ENCODE assay signal across 8 cellular contexts in the genomic region with DNA sequence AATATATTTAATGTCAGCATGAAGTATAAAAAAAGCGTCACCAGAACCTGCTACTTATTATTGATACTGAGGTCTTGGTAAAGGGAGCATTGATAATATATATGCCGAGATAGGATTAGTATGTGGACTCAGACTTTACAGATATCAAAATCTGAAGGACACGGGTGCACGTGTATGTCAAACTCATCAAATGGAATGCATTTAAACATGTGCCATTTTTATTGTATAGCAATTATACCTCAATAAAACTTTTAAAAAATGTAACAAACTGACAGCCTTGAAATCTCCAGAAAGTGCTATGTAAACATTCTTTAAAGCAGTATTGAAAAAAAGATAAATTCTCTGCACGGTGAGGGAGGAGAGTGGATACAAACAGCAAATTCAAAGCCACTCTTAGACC.
DNase-seq lines count a peak whose midpoint lies in the region; FAIRE-seq and TF ChIP-seq lines count a peak whose summit lies in the region.

No MANE protein-coding gene starts in this region.

- peaks cover 2% of the 10 kb centered on the region for H3K27me3 Mint-ChIP-seq in T-helper 1 cell treated with Interleukin-12 subunit alpha and Interleukin-12 subunit beta and Interleukin-4 antibody, amounts not matched to agents 30 μg/mL and 1 μg/mL, for 36 hours (ENCODE audit: low read depth)
- H3K27me3 Mint-ChIP-seq in activated T-helper 1 cell treated with anti-CD3 and anti-CD28 coated beads, Interleukin-12 subunit alpha, Interleukin-12 subunit beta, Interleukin-2, Interleukin-4 antibody, amounts not matched to agents 30 ng/mL and 10 ng/mL and 1 ng/mL, durations not matched to agents 14 hours and 24 hours and 36 hours (ENCODE audit: insufficient read depth): peaks cover 2% of the 10 kb centered on the region

- peak overlapping the region; percentile 97 for H3K4me3 Mint-ChIP-seq in T-helper 1 cell treated with Interleukin-12 subunit alpha and Interleukin-12 subunit beta and Interleukin-4 antibody, amounts not matched to agents 30 μg/mL and 1 μg/mL, for 36 hours
- H3K4me3 Mint-ChIP-seq in activated T-helper 1 cell treated with anti-CD3 and anti-CD28 coated beads, Interleukin-12 subunit alpha, Interleukin-12 subunit beta, Interleukin-2, Interleukin-4 antibody, amounts not matched to agents 30 ng/mL and 10 ng/mL and 1 ng/mL, durations not matched to agents 14 hours and 24 hours and 36 hours: peak overlapping the region; percentile 95

- no peaks in the 10 kb centered on the region for H3K9me1 ChIP-seq in keratinocyte (ENCODE audit: control insufficient read depth, extremely low read depth, insufficient read depth, low read length)

- H3K27me3 ChIP-seq in keratinocyte (ENCODE audit: control insufficient read depth, extremely low read depth, insufficient read depth, low read length) (no peaks in the 10 kb centered on the region), stomach smooth muscle (ENCODE audit: control insufficient read depth in 1 of 2, insufficient read depth in 2 of 2, low read length in 2 of 2) (no peaks in the 10 kb centered on the region), adrenal gland (no peaks in the 10 kb centered on the region)

- H3K36me3 Mint-ChIP-seq in T-helper 1 cell treated with Interleukin-12 subunit alpha and Interleukin-12 subunit beta and Interleukin-4 antibody, amounts not matched to agents 30 μg/mL and 1 μg/mL, for 36 hours (ENCODE audit: low read depth): peaks cover 3% of the 10 kb centered on the region
- H3K36me3 Mint-ChIP-seq in activated T-helper 1 cell treated with anti-CD3 and anti-CD28 coated beads, Interleukin-12 subunit alpha, Interleukin-12 subunit beta, Interleukin-2, Interleukin-4 antibody, amounts not matched to agents 30 ng/mL and 10 ng/mL and 1 ng/mL, durations not matched to agents 14 hours and 24 hours and 36 hours (ENCODE audit: low read depth): peaks cover 4% of the 10 kb centered on the region

- H3K9me3 ChIP-seq in keratinocyte (ENCODE audit: control insufficient read depth, low read depth, low read length) (no peaks in the 10 kb centered on the region), stomach smooth muscle (ENCODE audit: control insufficient read depth in 2 of 2, low read length in 2 of 2) (no peaks in the 10 kb centered on the region), adrenal gland (replicated peaks in 1 of 3) (no peaks in the 10 kb centered on the region)

- no peak for FAIRE-seq in keratinocyte (lab: Jason Lieb, UNC)

- peak overlapping the region; percentile 80 for H3K27ac Mint-ChIP-seq in T-helper 1 cell treated with Interleukin-12 subunit alpha and Interleukin-12 subunit beta and Interleukin-4 antibody, amounts not matched to agents 30 μg/mL and 1 μg/mL, for 36 hours
- peak overlapping the region; percentile 92 for H3K27ac Mint-ChIP-seq in activated T-helper 1 cell treated with anti-CD3 and anti-CD28 coated beads, Interleukin-12 subunit alpha, Interleukin-12 subunit beta, Interleukin-2, Interleukin-4 antibody, amounts not matched to agents 30 ng/mL and 10 ng/mL and 1 ng/mL, durations not matched to agents 14 hours and 24 hours and 36 hours

- peaks cover 49% of the 10 kb centered on the region for H3K79me2 ChIP-seq in keratinocyte (ENCODE audit: control insufficient read depth, insufficient read depth, low read length)

- peaks cover 18% of the 10 kb centered on the region for H3K4me1 Mint-ChIP-seq in T-helper 1 cell treated with Interleukin-12 subunit alpha and Interleukin-12 subunit beta and Interleukin-4 antibody, amounts not matched to agents 30 μg/mL and 1 μg/mL, for 36 hours (ENCODE audit: low read depth)
- H3K4me1 Mint-ChIP-seq in activated T-helper 1 cell treated with anti-CD3 and anti-CD28 coated beads, Interleukin-12 subunit alpha, Interleukin-12 subunit beta, Interleukin-2, Interleukin-4 antibody, amounts not matched to agents 30 ng/mL and 10 ng/mL and 1 ng/mL, durations not matched to agents 14 hours and 24 hours and 36 hours (ENCODE audit: low read depth): peaks cover 14% of the 10 kb centered on the region

- H3K4me2 ChIP-seq in keratinocyte (ENCODE audit: control insufficient read depth, extremely low read depth, insufficient read depth, low read depth, low read length): peak overlapping the region; percentile 77

- no peak for TF ChIP-seq CTCF in keratinocyte (optimal IDR thresholded peaks at IDR 0.05 in 1 of 3, IDR thresholded peaks at IDR 0.05 in 1 of 3, conservative IDR thresholded peaks at IDR 0.05 in 1 of 3; ENCODE audit: extremely low read depth in 1 of 3, insufficient read depth in 2 of 3, low read length in 3 of 3)
- no peak for TF ChIP-seq CTCF in adrenal gland (IDR thresholded peaks at IDR 0.05)

- no peaks in the 10 kb centered on the region for H4K20me1 ChIP-seq in keratinocyte (ENCODE audit: control insufficient read depth, extremely low read depth, insufficient read depth, low read length)

- DNase-seq in T-helper 1 cell: no peak
- no peak for DNase-seq in activated T-helper 1 cell treated with anti-CD3 and anti-CD28 coated beads, Interleukin-12 subunit alpha, Interleukin-12 subunit beta, Interleukin-2, Interleukin-4 antibody, amounts not matched to agents 30 ng/mL and 10 ng/mL and 1 ng/mL, durations not matched to agents 14 hours and 24 hours and 36 hours (ENCODE audit: low spot score)
- no peak for DNase-seq in keratinocyte (ENCODE audit: low read depth, low spot score)
- DNase-seq in NK-92 treated with Interleukin-12 subunit alpha and Interleukin-12 subunit beta, amount 100 ng/mL, for 24 hours (lab: John Stamatoyannopoulos, UW): no peak
- no peak for DNase-seq in activated gamma-delta T cell treated with Interleukin-2 at 50 U/mL for 16 hours
- no peak for DNase-seq in adrenal gland

- peak overlapping the region; percentile 92 for H2AFZ ChIP-seq in keratinocyte (ENCODE audit: control insufficient read depth, low read length)

- H3K27ac ChIP-seq in keratinocyte (ENCODE audit: control insufficient read depth, insufficient read depth, low read length): peak overlapping the region; percentile 89
- no peak overlapping the region for H3K27ac ChIP-seq in stomach smooth muscle (ENCODE audit: low read length)
- no peak overlapping the region for H3K27ac ChIP-seq in adrenal gland

- dilution Hi-C loops in keratinocyte (cut with MboI; ENCODE audit: extremely low pct_ligation_motif_present, low sequenced_read_pairs): no loop called here

- H3K4me3 ChIP-seq in keratinocyte (ENCODE audit: control insufficient read depth in 2 of 3, extremely low read depth in 1 of 3, insufficient read depth in 2 of 3, low read depth in 1 of 3, low read length in 3 of 3): peak overlapping the region; percentile 82 to 98 (median 91)
- H3K4me3 ChIP-seq in stomach smooth muscle (ENCODE audit: low read length in 2 of 2): peak overlapping the region; percentile 83 to 92
- peak overlapping the region in 2 of 4 donors; percentile 68 to 79 for H3K4me3 ChIP-seq in adrenal gland

- no peaks in the 10 kb centered on the region for H3K9me3 Mint-ChIP-seq in T-helper 1 cell treated with Interleukin-12 subunit alpha and Interleukin-12 subunit beta and Interleukin-4 antibody, amounts not matched to agents 30 μg/mL and 1 μg/mL, for 36 hours
- H3K9me3 Mint-ChIP-seq in activated T-helper 1 cell treated with anti-CD3 and anti-CD28 coated beads, Interleukin-12 subunit alpha, Interleukin-12 subunit beta, Interleukin-2, Interleukin-4 antibody, amounts not matched to agents 30 ng/mL and 10 ng/mL and 1 ng/mL, durations not matched to agents 14 hours and 24 hours and 36 hours: no peaks in the 10 kb centered on the region

- no peak for TF ChIP-seq POLR2A in adrenal gland (IDR thresholded peaks at IDR 0.05)

- H3K36me3 ChIP-seq in keratinocyte (ENCODE audit: control insufficient read depth in 2 of 2, extremely low read depth in 1 of 2, insufficient read depth in 2 of 2, low read length in 2 of 2) (no peaks in the 10 kb centered on the region), stomach smooth muscle (ENCODE audit: control insufficient read depth in 2 of 2, insufficient read depth in 2 of 2, low read length in 2 of 2) (no peaks in the 10 kb centered on the region), adrenal gland (replicated peaks in 1 of 2) (no peaks in the 10 kb centered on the region)

- intact Hi-C loops in activated T-helper 1 cell treated with anti-CD3 and anti-CD28 coated beads, Interleukin-12 subunit alpha, Interleukin-12 subunit beta, Interleukin-2, Interleukin-4 antibody, amounts not matched to agents 30 ng/mL and 10 ng/mL and 1 ng/mL, durations not matched to agents 14 hours and 24 hours and 36 hours (cut with micrococcal nuclease): loop anchor here (1.0 to 5.0 kb wide), 9 partner anchors 213 to 1543 kb away; a partner anchor contains a TSS
- intact Hi-C loops in adrenal gland (cut with DNase I): no loop called here

- WGBS in adrenal gland, 4 donors: 16 to 27% (median 18%) methylated on average over 5 of the region's 5 CpGs

- H3K4me1 ChIP-seq in keratinocyte (ENCODE audit: control insufficient read depth, extremely low read depth, insufficient read depth, low read length): peaks cover 15% of the 10 kb centered on the region
- H3K4me1 ChIP-seq in stomach smooth muscle (ENCODE audit: control insufficient read depth, insufficient read depth, low read length): peaks cover 6% of the 10 kb centered on the region
- H3K4me1 ChIP-seq in adrenal gland (replicated peaks in 1 of 2): peaks cover 4 to 6% of the 10 kb centered on the region in 2 donors

- H3K9ac ChIP-seq in keratinocyte (ENCODE audit: control insufficient read depth, extremely low read depth, insufficient read depth, low read length) (peak overlapping the region; percentile 87), stomach smooth muscle (ENCODE audit: low read length in 2 of 2) (peak overlapping the region; percentile 71 to 74)
